Comparison of ENCODE assay signal across 26 cellular contexts in genomic region chr4:109462802-109463201, GRCh38. TPM values are rescaled to one million over a fixed set of nuclear protein-coding genes. Genes with fewer than 3 reads are reported as not detected.
DNase-seq lines count a peak whose midpoint lies in the region; ATAC-seq and TF ChIP-seq lines count a peak whose summit lies in the region.
"Had no signal": no experiment of that assay in that cellular context is flagged by ENCODE, and none has a peak within 500 bp of the region (broad histone marks: within the 10 kb centered on the region; RNA-seq: fewer than 3 reads in every experiment).

No MANE protein-coding gene starts in this region.

- peaks cover 14% of the 10 kb centered on the region for H3K4me1 Mint-ChIP-seq in activated T-helper 1 cell treated with anti-CD3 and anti-CD28 coated beads, Interleukin-12 subunit alpha, Interleukin-12 subunit beta, Interleukin-2, Interleukin-4 antibody, amounts not matched to agents 30 ng/mL and 10 ng/mL and 1 ng/mL, durations not matched to agents 14 hours and 24 hours and 36 hours (ENCODE audit: low read depth)
- H3K4me1 Mint-ChIP-seq in glutamatergic neuron (ENCODE audit: low read depth, unreplicated experiment) (peaks cover 10% of the 10 kb centered on the region), T-cell (peaks cover 37 to 53% (median 44%) of the 10 kb centered on the region in 3 donors)
- peaks cover 8% of the 10 kb centered on the region for H3K4me1 Mint-ChIP-seq in activated T-helper 17 cell treated with anti-CD3 and anti-CD28 coated beads, Interleukin-2, amount 50 U/mL, for 72 hours

- intact Hi-C loops in activated T-helper 1 cell treated with anti-CD3 and anti-CD28 coated beads, Interleukin-12 subunit alpha, Interleukin-12 subunit beta, Interleukin-2, Interleukin-4 antibody, amounts not matched to agents 30 ng/mL and 10 ng/mL and 1 ng/mL, durations not matched to agents 14 hours and 24 hours and 36 hours (cut with micrococcal nuclease), result no loop called here
- intact Hi-C loops in testis (cut with DNase I; ENCODE audit: low total_unique reads), result no loop called here

- no peak overlapping the region for H3K4me3 Mint-ChIP-seq in activated T-helper 1 cell treated with anti-CD3 and anti-CD28 coated beads, Interleukin-12 subunit alpha, Interleukin-12 subunit beta, Interleukin-2, Interleukin-4 antibody, amounts not matched to agents 30 ng/mL and 10 ng/mL and 1 ng/mL, durations not matched to agents 14 hours and 24 hours and 36 hours
- peak overlapping the region; percentile 11 for H3K4me3 Mint-ChIP-seq in glutamatergic neuron (ENCODE audit: unreplicated experiment)
- H3K4me3 Mint-ChIP-seq in activated T-helper 17 cell treated with anti-CD3 and anti-CD28 coated beads, Interleukin-2, amount 50 U/mL, for 72 hours, result no peak overlapping the region
- H3K4me3 Mint-ChIP-seq in T-cell, result no peak overlapping the region
- H3K4me3 Mint-ChIP-seq: activated T-cell treated with anti-CD3 and anti-CD28 coated beads, Interleukin-2, amount 50 U/mL, for 24 hours; naive thymus-derived CD8-positive, alpha-beta T cell had no signal

- H3K36me3 Mint-ChIP-seq in activated T-helper 1 cell treated with anti-CD3 and anti-CD28 coated beads, Interleukin-12 subunit alpha, Interleukin-12 subunit beta, Interleukin-2, Interleukin-4 antibody, amounts not matched to agents 30 ng/mL and 10 ng/mL and 1 ng/mL, durations not matched to agents 14 hours and 24 hours and 36 hours (ENCODE audit: low read depth), result peaks cover 30% of the 10 kb centered on the region
- H3K36me3 Mint-ChIP-seq in glutamatergic neuron (ENCODE audit: unreplicated experiment) (peaks cover 9% of the 10 kb centered on the region), T-cell (peaks cover 31% of the 10 kb centered on the region)
- H3K36me3 Mint-ChIP-seq in activated T-helper 17 cell treated with anti-CD3 and anti-CD28 coated beads, Interleukin-2, amount 50 U/mL, for 72 hours (ENCODE audit: low read depth), result peaks cover 43% of the 10 kb centered on the region

- TF ChIP-seq CTCF in AG10803 (conservative IDR thresholded peaks at IDR 0.05; ENCODE audit: low read length) (no peak), glutamatergic neuron (IDR thresholded peaks at IDR 0.05; ENCODE audit: partially characterized antibody, unreplicated experiment) (no peak), testis (IDR thresholded peaks at IDR 0.05) (no peak)

- POLR2A ChIA-PET in T-cell (lab: Charles Lee), result no interaction called here

- no peaks in the 10 kb centered on the region for H3K27me3 ChIP-seq in testis
- H3K27me3 ChIP-seq: BLaER1 treated with 17β-estradiol and CSF1 and Interleukin-3, amounts not matched to agents 10 nM and 100 nM; heart left ventricle; upper lobe of right lung had no signal

- no peaks in the 10 kb centered on the region for H3K4me1 ChIP-seq in testis
- H3K4me1 ChIP-seq: upper lobe of right lung had no signal

- peak; percentile 13 for DNase-seq in AG10803 (ENCODE audit: low read depth)
- DNase-seq in GM04504 (ENCODE audit: low read depth), result peak; percentile 17
- DNase-seq in activated T-helper 1 cell treated with anti-CD3 and anti-CD28 coated beads, Interleukin-12 subunit alpha, Interleukin-12 subunit beta, Interleukin-2, Interleukin-4 antibody, amounts not matched to agents 30 ng/mL and 10 ng/mL and 1 ng/mL, durations not matched to agents 14 hours and 24 hours and 36 hours (ENCODE audit: low spot score), result no peak
- no peak for DNase-seq in glutamatergic neuron
- DNase-seq in testis, result no peak
- no peak for DNase-seq in T-cell
- DNase-seq: ACHN; activated CD4-positive, alpha-beta T cell treated with anti-CD3 and anti-CD28 coated beads for 4 hours; activated naive CD4-positive, alpha-beta T cell; activated T-cell treated with anti-CD3 and anti-CD28 coated beads, Interleukin-2, amount 50 U/mL, for 24 hours; COR-L47; DMS79; heart left ventricle; midbrain; naive thymus-derived CD8-positive, alpha-beta T cell; NCI-H1048; NCI-H1694 treated with DMSO at 0.1 percent for 48 hours; NCI-H774; nucleus accumbens; stimulated activated CD4-positive, alpha-beta T cell treated with anti-CD3 and anti-CD28 coated beads, Interleukin-2, amount 100 ng/mL, for 24 hours; T-helper 2 cell; upper lobe of right lung had no signal

- 85 to 95% methylated on average over 1 of the region's 1 CpG for WGBS in testis, 2 donors

- H3K27ac Mint-ChIP-seq in activated T-helper 1 cell treated with anti-CD3 and anti-CD28 coated beads, Interleukin-12 subunit alpha, Interleukin-12 subunit beta, Interleukin-2, Interleukin-4 antibody, amounts not matched to agents 30 ng/mL and 10 ng/mL and 1 ng/mL, durations not matched to agents 14 hours and 24 hours and 36 hours, result peak overlapping the region; percentile 29
- H3K27ac Mint-ChIP-seq in glutamatergic neuron (ENCODE audit: unreplicated experiment) (peak overlapping the region; percentile 82), T-cell (no peak overlapping the region)
- H3K27ac Mint-ChIP-seq in activated T-helper 17 cell treated with anti-CD3 and anti-CD28 coated beads, Interleukin-2, amount 50 U/mL, for 72 hours, result no peak overlapping the region
- H3K27ac Mint-ChIP-seq: activated T-cell treated with anti-CD3 and anti-CD28 coated beads, Interleukin-2, amount 50 U/mL, for 24 hours had no signal

- no peaks in the 10 kb centered on the region for H3K36me3 ChIP-seq in testis (ENCODE audit: low read depth, missing control alignments)

- H3K27ac ChIP-seq in testis, result no peak overlapping the region
- H3K27ac ChIP-seq: BLaER1 treated with 17β-estradiol and CSF1 and Interleukin-3, amounts not matched to agents 10 nM and 100 nM; heart left ventricle; RWPE1; upper lobe of right lung had no signal

- no peak for ATAC-seq in activated T-helper 17 cell treated with anti-CD3 and anti-CD28 coated beads, Interleukin-2, amount 50 U/mL, for 72 hours (replicated peaks)
- ATAC-seq in HG03135 (IDR thresholded peaks at IDR 0.05; ENCODE audit: unreplicated experiment), result no peak
- ATAC-seq in T-cell (replicated peaks in 1 of 4), result no peak
- ATAC-seq: naive thymus-derived CD8-positive, alpha-beta T cell had no signal

- H3K4me3 ChIP-seq in AG10803 (ENCODE audit: low read length) (no peak overlapping the region), testis (no peak overlapping the region)
- H3K4me3 ChIP-seq: BLaER1 treated with 17β-estradiol and CSF1 and Interleukin-3, amounts not matched to agents 10 nM and 100 nM; heart left ventricle; upper lobe of right lung had no signal

- TF ChIP-seq POLR2A in testis (IDR thresholded peaks at IDR 0.05), result no peak

- CTCF ChIA-PET in T-cell (lab: Charles Lee), result interaction anchor here in 1 of 2 donors (1.7 kb wide), 1 partner anchor 30 kb away, joined by 5 read pairs; the partner anchor contains the start of gene SEC24B

- no peaks in the 10 kb centered on the region for H3K9me3 Mint-ChIP-seq in activated T-helper 1 cell treated with anti-CD3 and anti-CD28 coated beads, Interleukin-12 subunit alpha, Interleukin-12 subunit beta, Interleukin-2, Interleukin-4 antibody, amounts not matched to agents 30 ng/mL and 10 ng/mL and 1 ng/mL, durations not matched to agents 14 hours and 24 hours and 36 hours
- no peaks in the 10 kb centered on the region for H3K9me3 Mint-ChIP-seq in glutamatergic neuron (ENCODE audit: unreplicated experiment)
- no peaks in the 10 kb centered on the region for H3K9me3 Mint-ChIP-seq in activated T-helper 17 cell treated with anti-CD3 and anti-CD28 coated beads, Interleukin-2, amount 50 U/mL, for 72 hours
- H3K9me3 Mint-ChIP-seq in T-cell, result no peaks in the 10 kb centered on the region
- H3K9me3 Mint-ChIP-seq: activated T-cell treated with anti-CD3 and anti-CD28 coated beads, Interleukin-2, amount 50 U/mL, for 24 hours; naive thymus-derived CD8-positive, alpha-beta T cell had no signal

- no peaks in the 10 kb centered on the region for H3K27me3 Mint-ChIP-seq in activated T-helper 1 cell treated with anti-CD3 and anti-CD28 coated beads, Interleukin-12 subunit alpha, Interleukin-12 subunit beta, Interleukin-2, Interleukin-4 antibody, amounts not matched to agents 30 ng/mL and 10 ng/mL and 1 ng/mL, durations not matched to agents 14 hours and 24 hours and 36 hours (ENCODE audit: insufficient read depth)
- H3K27me3 Mint-ChIP-seq in glutamatergic neuron (ENCODE audit: unreplicated experiment), result no peaks in the 10 kb centered on the region
- H3K27me3 Mint-ChIP-seq in activated T-helper 17 cell treated with anti-CD3 and anti-CD28 coated beads, Interleukin-2, amount 50 U/mL, for 72 hours, result no peaks in the 10 kb centered on the region
- H3K27me3 Mint-ChIP-seq in T-cell, result no peaks in the 10 kb centered on the region
- H3K27me3 Mint-ChIP-seq: activated T-cell treated with anti-CD3 and anti-CD28 coated beads, Interleukin-2, amount 50 U/mL, for 24 hours; naive thymus-derived CD8-positive, alpha-beta T cell had no signal

- H3K9me3 ChIP-seq in testis, result no peaks in the 10 kb centered on the region
- H3K9me3 ChIP-seq: upper lobe of right lung had no signal

RNA-seq across cellular contexts. Expression of gene SEC24B, which starts 29.2 kb away (rescaled TPM):
- total RNA-seq in activated T-helper 1 cell treated with anti-CD3 and anti-CD28 coated beads, Interleukin-12 subunit alpha, Interleukin-12 subunit beta, Interleukin-2, Interleukin-4 antibody, amounts not matched to agents 30 ng/mL and 10 ng/mL and 1 ng/mL, durations not matched to agents 14 hours and 24 hours and 36 hours, result 32.5 and 34.0 TPM in 2 replicates
- total RNA-seq in glutamatergic neuron (ENCODE audit: unreplicated experiment), result 27.6 TPM
- 10 to 100 TPM; 36.0 to 38.6 TPM for total RNA-seq in testis
- 22.7 TPM for polyA plus RNA-seq in testis (ENCODE audit: insufficient read depth, low read depth, low replicate concordance)
- total RNA-seq in activated T-helper 17 cell treated with anti-CD3 and anti-CD28 coated beads, Interleukin-2, amount 50 U/mL, for 72 hours, result 10 to 100 TPM; 25.2 to 28.1 TPM
- 10 to 100 TPM; 28.8 to 38.6 (median 32.6) TPM for total RNA-seq in T-cell

Comparison
In these comparisons a context has a peak if more than half of its experiments do, and no peak if none do; other contexts are left out.
1. DNase-seq: peak in AG10803 (single experiment) and GM04504 (single experiment); none in activated T-helper 1 cell treated with anti-CD3 and anti-CD28 coated beads, Interleukin-12 subunit alpha, Interleukin-12 subunit beta, Interleukin-2, Interleukin-4 antibody, amounts not matched to agents 30 ng/mL and 10 ng/mL and 1 ng/mL, durations not matched to agents 14 hours and 24 hours and 36 hours (single experiment), glutamatergic neuron (single experiment), testis (single experiment) and T-cell (0 of 34).
2. H3K27ac Mint-ChIP-seq: peak in activated T-helper 1 cell treated with anti-CD3 and anti-CD28 coated beads, Interleukin-12 subunit alpha, Interleukin-12 subunit beta, Interleukin-2, Interleukin-4 antibody, amounts not matched to agents 30 ng/mL and 10 ng/mL and 1 ng/mL, durations not matched to agents 14 hours and 24 hours and 36 hours (single experiment) and glutamatergic neuron (single experiment); none in activated T-helper 17 cell treated with anti-CD3 and anti-CD28 coated beads, Interleukin-2, amount 50 U/mL, for 72 hours (single experiment) and T-cell (0 of 2).